ENCODE assay signal across 18 cellular contexts in genomic region chr17:32807577-32807976, GRCh38.
"Had no signal": no experiment of that assay in that cellular context is flagged by ENCODE, and none has a peak within 500 bp of the region (broad histone marks: within the 10 kb centered on the region; RNA-seq: fewer than 3 reads in every experiment).

No MANE protein-coding gene starts in this region.

- H3K36me3 Mint-ChIP-seq: activated naive CD8-positive, alpha-beta T cell; naive B cell; neural progenitor cell had no signal

- DNase-seq: activated CD4-positive, alpha-beta T cell treated with anti-CD3 and anti-CD28 coated beads, Interleukin-2, amount 10 ng/mL, durations not matched to agents 24 days and 14 days; activated CD8-positive, alpha-beta memory T cell treated with anti-CD3 and anti-CD28 coated beads, Interleukin-2, amount 50 U/mL, for 4 hours; activated CD8-positive, alpha-beta T cell treated with anti-CD3 and anti-CD28 coated beads, Interleukin-2, amount 10 ng/mL, durations not matched to agents 7 days and 5 days; activated gamma-delta T cell treated with Interleukin-2 at 50 U/mL for 16 hours; brain microvascular endothelial cell; effector memory CD8-positive, alpha-beta T cell; left cardiac atrium; lower lobe of right lung; midbrain; naive B cell; pancreas; stimulated activated CD4-positive, alpha-beta T cell treated with anti-CD3 and anti-CD28 coated beads, Interleukin-1b, Interleukin-23, amount 100 ng/mL, for 48 hours; T-helper 17 cell; thyroid gland had no signal

- H3K4me3 Mint-ChIP-seq: activated CD4-positive, alpha-beta T cell treated with anti-CD3 and anti-CD28 coated beads, Interleukin-2, amount 10 ng/mL, durations not matched to agents 24 days and 14 days; activated CD8-positive, alpha-beta T cell treated with anti-CD3 and anti-CD28 coated beads, Interleukin-2, amount 10 ng/mL, durations not matched to agents 7 days and 5 days; activated naive CD8-positive, alpha-beta T cell; central memory CD8-positive, alpha-beta T cell; dendritic cell treated with granulocyte-macrophage colony-stimulating factor and Interleukin-4, amounts not matched to agents 40 ng/mL and 50 ng/mL, for 4 days; effector memory CD8-positive, alpha-beta T cell; naive B cell; neural progenitor cell; T-helper 17 cell had no signal

- H3K4me1 Mint-ChIP-seq: neural progenitor cell had no signal

- ATAC-seq: activated CD8-positive, alpha-beta T cell treated with anti-CD3 and anti-CD28 coated beads, Interleukin-2, amount 10 ng/mL, durations not matched to agents 7 days and 5 days; effector memory CD8-positive, alpha-beta T cell; left cardiac atrium; lower lobe of right lung; pancreas; T-helper 17 cell had no signal

- H3K9me3 Mint-ChIP-seq: activated CD4-positive, alpha-beta T cell treated with anti-CD3 and anti-CD28 coated beads, Interleukin-2, amount 10 ng/mL, durations not matched to agents 24 days and 14 days; central memory CD8-positive, alpha-beta T cell; dendritic cell treated with granulocyte-macrophage colony-stimulating factor and Interleukin-4, amounts not matched to agents 40 ng/mL and 50 ng/mL, for 4 days; effector memory CD8-positive, alpha-beta T cell; neural progenitor cell had no signal

- H3K27ac Mint-ChIP-seq: activated CD4-positive, alpha-beta T cell treated with anti-CD3 and anti-CD28 coated beads, Interleukin-2, amount 10 ng/mL, durations not matched to agents 24 days and 14 days; activated CD8-positive, alpha-beta T cell treated with anti-CD3 and anti-CD28 coated beads, Interleukin-2, amount 10 ng/mL, durations not matched to agents 7 days and 5 days; activated naive CD8-positive, alpha-beta T cell; dendritic cell treated with granulocyte-macrophage colony-stimulating factor and Interleukin-4, amounts not matched to agents 40 ng/mL and 50 ng/mL, for 4 days; effector memory CD8-positive, alpha-beta T cell; neural progenitor cell; T-helper 17 cell had no signal

- H3K27me3 Mint-ChIP-seq: activated naive CD8-positive, alpha-beta T cell; central memory CD8-positive, alpha-beta T cell; dendritic cell treated with granulocyte-macrophage colony-stimulating factor and Interleukin-4, amounts not matched to agents 40 ng/mL and 50 ng/mL, for 4 days; effector memory CD8-positive, alpha-beta T cell; naive B cell; T-helper 17 cell had no signal
